ENCODE assay signal across 17 cellular contexts in the genomic region with DNA sequence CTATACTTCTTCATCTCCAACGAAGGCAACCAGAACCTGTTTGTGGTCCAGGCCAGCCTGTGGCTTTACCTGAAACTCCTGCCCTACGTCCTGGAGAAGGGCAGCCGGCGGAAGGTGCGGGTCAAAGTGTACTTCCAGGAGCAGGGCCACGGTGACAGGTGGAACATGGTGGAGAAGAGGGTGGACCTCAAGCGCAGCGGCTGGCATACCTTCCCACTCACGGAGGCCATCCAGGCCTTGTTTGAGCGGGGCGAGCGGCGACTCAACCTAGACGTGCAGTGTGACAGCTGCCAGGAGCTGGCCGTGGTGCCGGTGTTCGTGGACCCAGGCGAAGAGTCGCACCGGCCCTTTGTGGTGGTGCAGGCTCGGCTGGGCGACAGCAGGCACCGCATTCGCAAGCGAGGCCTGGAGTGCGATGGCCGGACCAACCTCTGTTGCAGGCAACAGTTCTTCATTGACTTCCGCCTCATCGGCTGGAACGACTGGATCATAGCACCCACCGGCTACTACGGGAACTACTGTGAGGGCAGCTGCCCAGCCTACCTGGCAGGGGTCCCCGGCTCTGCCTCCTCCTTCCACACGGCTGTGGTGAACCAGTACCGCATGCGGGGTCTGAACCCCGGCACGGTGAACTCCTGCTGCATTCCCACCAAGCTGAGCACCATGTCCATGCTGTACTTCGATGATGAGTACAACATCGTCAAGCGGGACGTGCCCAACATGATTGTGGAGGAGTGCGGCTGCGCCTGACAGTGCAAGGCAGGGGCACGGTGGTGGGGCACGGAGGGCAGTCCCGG. TPM values are rescaled to one million over a fixed set of nuclear protein-coding genes. Genes with fewer than 3 reads are reported as not detected.
"Had no signal": no experiment of that assay in that cellular context is flagged by ENCODE, and none has a peak within 500 bp of the region (broad histone marks: within the 10 kb centered on the region; RNA-seq: fewer than 3 reads in every experiment).

No MANE protein-coding gene starts in this region.

- ATAC-seq: activated CD4-positive, alpha-beta T cell treated with anti-CD3 and anti-CD28 coated beads for 36 hours; activated T-cell treated with anti-CD3 and anti-CD28 coated beads, Interleukin-2, amount 50 U/mL, for 72 hours; gastrocnemius medialis; left cardiac atrium; naive thymus-derived CD4-positive, alpha-beta T cell; psoas muscle; stimulated activated naive CD8-positive, alpha-beta T cell treated with anti-CD3 and anti-CD28 coated beads, Interleukin-15, Interleukin-2, amounts not matched to agents 100 U/mL and 50 U/mL, for 24 hours had no signal

- H3K36me3 Mint-ChIP-seq: naive thymus-derived CD4-positive, alpha-beta T cell had no signal

- H3K36me3 ChIP-seq: thoracic aorta had no signal

- H3K4me3 Mint-ChIP-seq: activated CD4-positive, alpha-beta memory T cell treated with anti-CD3 and anti-CD28 coated beads, Interleukin-2, amount 10 ng/mL, durations not matched to agents 7 days and 5 days; activated CD4-positive, alpha-beta T cell treated with anti-CD3 and anti-CD28 coated beads for 36 hours; activated T-cell treated with anti-CD3 and anti-CD28 coated beads, Interleukin-2, amount 50 U/mL, for 72 hours had no signal

- H3K27ac ChIP-seq: coronary artery, epithelial cell of prostate, gastrocnemius medialis, psoas muscle, thoracic aorta had no signal

- DNase-seq: activated CD4-positive, alpha-beta memory T cell treated with anti-CD3 and anti-CD28 coated beads, Interleukin-2, amount 10 ng/mL, durations not matched to agents 7 days and 5 days; activated naive CD4-positive, alpha-beta T cell; activated T-cell treated with anti-CD3 and anti-CD28 coated beads, Interleukin-2, amount 50 U/mL, for 72 hours; caudate nucleus; effector CD8-positive, alpha-beta T cell; gastrocnemius medialis; left cardiac atrium; naive thymus-derived CD4-positive, alpha-beta T cell; stimulated activated CD4-positive, alpha-beta T cell treated with anti-CD3 and anti-CD28 coated beads, Interleukin-4, amount 100 ng/mL, for 1 hour; stimulated activated CD8-positive, alpha-beta memory T cell treated with anti-CD3 and anti-CD28 coated beads, Interleukin-4, amount 100 ng/mL, for 48 hours; stimulated activated naive CD8-positive, alpha-beta T cell treated with anti-CD3 and anti-CD28 coated beads, Interleukin-15, Interleukin-2, amounts not matched to agents 100 U/mL and 50 U/mL, for 24 hours; T-helper 9 cell had no signal

- H3K27ac Mint-ChIP-seq: activated CD4-positive, alpha-beta memory T cell treated with anti-CD3 and anti-CD28 coated beads, Interleukin-2, amount 10 ng/mL, durations not matched to agents 7 days and 5 days; activated CD4-positive, alpha-beta T cell treated with anti-CD3 and anti-CD28 coated beads for 36 hours; activated T-cell treated with anti-CD3 and anti-CD28 coated beads, Interleukin-2, amount 50 U/mL, for 72 hours; naive thymus-derived CD4-positive, alpha-beta T cell had no signal

- H3K9me3 Mint-ChIP-seq: activated CD4-positive, alpha-beta memory T cell treated with anti-CD3 and anti-CD28 coated beads, Interleukin-2, amount 10 ng/mL, durations not matched to agents 7 days and 5 days; activated T-cell treated with anti-CD3 and anti-CD28 coated beads, Interleukin-2, amount 50 U/mL, for 72 hours; naive thymus-derived CD4-positive, alpha-beta T cell had no signal

- H3K4me3 ChIP-seq: coronary artery, gastrocnemius medialis, psoas muscle, thoracic aorta had no signal

- H3K9me3 ChIP-seq: gastrocnemius medialis, psoas muscle, thoracic aorta had no signal

RNA-seq across cellular contexts. Expression of a gene that starts 3.4 kb away (rescaled TPM):
- total RNA-seq: activated CD4-positive, alpha-beta memory T cell treated with anti-CD3 and anti-CD28 coated beads, Interleukin-2, amount 10 ng/mL, durations not matched to agents 7 days and 5 days; activated CD4-positive, alpha-beta T cell treated with anti-CD3 and anti-CD28 coated beads for 36 hours; activated T-cell treated with anti-CD3 and anti-CD28 coated beads, Interleukin-2, amount 50 U/mL, for 72 hours; naive thymus-derived CD4-positive, alpha-beta T cell had no signal
- polyA plus RNA-seq: naive thymus-derived CD4-positive, alpha-beta T cell had no signal
